22 cellular contexts compared by ENCODE assay signal in genomic region chr11:80239217-80239616, GRCh38.
"Had no signal": no experiment of that assay in that cellular context is flagged by ENCODE, and none has a peak within 500 bp of the region (broad histone marks: within the 10 kb centered on the region; RNA-seq: fewer than 3 reads in every experiment).

No MANE protein-coding gene starts in this region.

- H3K4me1 ChIP-seq: heart right ventricle, left lung, parathyroid adenoma, stomach, suprapubic skin, transverse colon had no signal

- ATAC-seq: activated CD4-positive, CD25-positive, alpha-beta regulatory T cell treated with anti-CD3 and anti-CD28 coated beads, Interleukin-2, amount 50 U/mL, for 24 hours; heart right ventricle; left lung; natural killer cell treated with Interleukin-12 subunit alpha and Interleukin-12 subunit beta and Interleukin-15 and Interleukin-18, amount 100 ng/mL, for 72 hours; sciatic nerve; stimulated activated effector memory CD8-positive, alpha-beta T cell treated with anti-CD3 and anti-CD28 coated beads, Interleukin-12 subunit alpha, Interleukin-12 subunit beta, amount 100 ng/mL, for 72 hours had no signal

- H3K36me3 ChIP-seq: heart right ventricle, left lung, stomach, suprapubic skin, transverse colon had no signal

- H3K27me3 ChIP-seq: heart right ventricle, left lung, stomach, suprapubic skin, transverse colon had no signal

- H3K4me3 ChIP-seq: heart right ventricle, left lung, stomach, suprapubic skin, transverse colon had no signal

- H3K27ac ChIP-seq: epithelial cell of prostate, heart right ventricle, left lung, parathyroid adenoma, stomach, suprapubic skin, transverse colon, VCaP had no signal

- DNase-seq: activated CD4-positive, alpha-beta memory T cell treated with anti-CD3 and anti-CD28 coated beads, Interleukin-2, amount 10 ng/mL, durations not matched to agents 7 days and 5 days; activated CD4-positive, alpha-beta T cell treated with anti-CD3 and anti-CD28 coated beads, Interleukin-2, amount 10 ng/mL, durations not matched to agents 24 days and 14 days; activated gamma-delta T cell; activated T-cell treated with anti-CD3 and anti-CD28 coated beads for 4 hours; cortex of kidney; endodermal cell; foreskin fibroblast; heart right ventricle; kidney; left lung; small intestine; stimulated activated CD4-positive, alpha-beta T cell treated with anti-CD3 and anti-CD28 coated beads, Interleukin-2, amount 100 ng/mL, for 24 hours; stomach; transverse colon had no signal
